Comparison of ENCODE assay signal across 16 cellular contexts in the genomic region with DNA sequence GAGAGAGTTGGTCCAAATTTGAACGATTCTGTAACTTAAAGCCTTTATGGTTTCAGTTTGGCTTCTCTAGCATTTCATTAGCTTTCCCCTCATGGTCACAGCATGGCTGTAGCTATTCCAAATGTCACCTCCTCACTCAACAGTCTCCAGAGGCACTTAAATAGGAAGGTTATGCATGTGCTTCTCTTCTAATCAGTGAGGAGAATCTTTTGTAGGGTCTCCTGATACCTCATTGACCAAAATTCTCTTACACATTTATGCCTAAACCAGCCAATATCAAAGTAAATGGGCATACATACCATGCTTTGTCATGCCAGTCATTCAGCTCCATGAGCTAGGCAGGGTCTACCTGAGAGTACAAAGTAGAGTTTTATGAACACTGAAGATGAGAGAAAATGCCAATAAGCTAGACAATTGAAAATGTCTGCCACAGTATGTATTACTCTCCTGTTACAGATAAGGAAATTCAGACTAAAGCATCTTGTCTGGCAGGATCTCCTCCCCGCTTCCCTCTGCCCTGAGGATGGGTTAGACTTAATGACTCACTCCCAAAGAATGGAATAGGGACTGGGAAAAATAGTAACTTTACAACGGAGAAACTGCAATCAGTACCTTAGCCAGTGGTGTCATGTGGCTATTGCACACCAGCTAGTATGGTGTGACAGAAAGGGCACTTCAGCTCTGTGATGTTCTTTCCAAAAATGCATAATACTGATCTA. TPM values are rescaled to one million over a fixed set of nuclear protein-coding genes. Genes with fewer than 3 reads are reported as not detected.
DNase-seq lines count a peak whose midpoint lies in the region; ATAC-seq, FAIRE-seq and TF ChIP-seq lines count a peak whose summit lies in the region.
"Had no signal": no experiment of that assay in that cellular context is flagged by ENCODE, and none has a peak within 500 bp of the region (broad histone marks: within the 10 kb centered on the region; RNA-seq: fewer than 3 reads in every experiment).

No MANE protein-coding gene starts in this region.

- CTCF ChIA-PET in SK-N-SH (lab: Yijun Ruan, JAX): interaction anchor here (1.2 kb wide), 1 partner anchor 11 kb away, joined by 3 read pairs; no protein-coding TSS in a partner anchor

- no peaks in the 10 kb centered on the region for H3F3A ChIP-seq in SK-N-SH (replicated peaks; ENCODE audit: insufficient read depth)

- ATAC-seq in SK-N-SH treated with all-trans-retinoic acid at 6 μM for 48 hours (no peak; the same call in 1 of the 3 replicates), sciatic nerve (no peak)
- ATAC-seq: activated CD4-positive, CD25-positive, alpha-beta regulatory T cell treated with anti-CD3 and anti-CD28 coated beads, Interleukin-2, amount 50 U/mL, for 24 hours; activated T-helper 17 cell treated with anti-CD3 and anti-CD28 coated beads, Interleukin-2, amount 50 U/mL, for 72 hours had no signal

- peaks cover 27% of the 10 kb centered on the region; the same call in 1 of the 2 replicates for H3K27me3 ChIP-seq in SK-N-SH (ENCODE audit: insufficient read depth)
- H3K27me3 ChIP-seq in brain microvascular endothelial cell (replicated peaks): no peaks in the 10 kb centered on the region
- H3K27me3 ChIP-seq in kidney epithelial cell (ENCODE audit: control insufficient read depth, insufficient read depth, low read length): no peaks in the 10 kb centered on the region
- H3K27me3 ChIP-seq: sigmoid colon had no signal

- no peak overlapping the region for H3K27ac ChIP-seq in SK-N-SH (ENCODE audit: low read depth in 2 of 2, low read length in 1 of 2)
- H3K27ac ChIP-seq in brain microvascular endothelial cell: peak overlapping the region; percentile 81
- H3K27ac ChIP-seq: 22Rv1, sigmoid colon had no signal

- no peaks in the 10 kb centered on the region for H3K9me2 ChIP-seq in SK-N-SH

- intact Hi-C loops in sciatic nerve (cut with DNase I): no loop called here

- no peak overlapping the region for H3K9ac ChIP-seq in SK-N-SH

- TF ChIP-seq CTCF in SK-N-SH (IDR thresholded peaks at IDR 0.05): no peak
- no peak for TF ChIP-seq CTCF in brain microvascular endothelial cell (IDR thresholded peaks at IDR 0.05; ENCODE audit: low read depth, low read length, missing control alignments)
- TF ChIP-seq CTCF in kidney epithelial cell (IDR thresholded peaks at IDR 0.05; ENCODE audit: insufficient read depth, low read length, poor library complexity, severe bottlenecking): no peak

- no peak overlapping the region; the same call in 1 of the 2 replicates for H2AFZ ChIP-seq in SK-N-SH (ENCODE audit: low read depth)

- in situ Hi-C loops in brain microvascular endothelial cell (cut with HindIII; ENCODE audit: low pct_ligation_motif_present, low sequenced_read_pairs): no loop called here

- no peak for TF ChIP-seq EP300 in SK-N-SH (IDR thresholded peaks at IDR 0.05; ENCODE audit: borderline replicate concordance in 1 of 2, low read depth in 1 of 2, low read length in 1 of 2)

- POLR2A ChIA-PET in SK-N-SH (lab: Yijun Ruan, JAX): no interaction called here

- no peaks in the 10 kb centered on the region for H4K20me1 ChIP-seq in SK-N-SH (ENCODE audit: insufficient read depth)

- WGBS in SK-N-SH (ENCODE audit: low lambda C conversion rate): 2% methylated on average over 3 of the region's 3 CpGs

- H3K79me2 ChIP-seq in SK-N-SH (ENCODE audit: insufficient read depth): no peaks in the 10 kb centered on the region

- H3K36me3 ChIP-seq in SK-N-SH (replicated peaks in 1 of 2; ENCODE audit: control insufficient read depth in 1 of 2, insufficient read depth in 2 of 2, low read length in 1 of 2): no peaks in the 10 kb centered on the region
- H3K36me3 ChIP-seq in brain microvascular endothelial cell (replicated peaks): no peaks in the 10 kb centered on the region
- no peaks in the 10 kb centered on the region for H3K36me3 ChIP-seq in kidney epithelial cell (ENCODE audit: control insufficient read depth, insufficient read depth, low read length)
- H3K36me3 ChIP-seq: sigmoid colon had no signal

- peaks cover 0 to 7% of the 10 kb centered on the region in 2 experiments; a peak in 1 of 4 replicates for H3K4me1 ChIP-seq in SK-N-SH (ENCODE audit: control insufficient read depth in 1 of 2, insufficient read depth in 2 of 2, low read depth in 1 of 2, low read length in 1 of 2)
- H3K4me1 ChIP-seq: sigmoid colon had no signal

- H3K4me3 ChIP-seq in SK-N-SH (ENCODE audit: low read depth in 2 of 2, low read length in 1 of 2): no peak overlapping the region; a peak in 1 of 4 replicates
- H3K4me3 ChIP-seq in brain microvascular endothelial cell (ENCODE audit: low read depth, low read length): no peak overlapping the region
- H3K4me3 ChIP-seq in kidney epithelial cell (ENCODE audit: low read depth, low read length): no peak overlapping the region
- H3K4me3 ChIP-seq: sigmoid colon had no signal

- H3K4me2 ChIP-seq in SK-N-SH: no peak overlapping the region; the same call in 1 of the 2 replicates

- FAIRE-seq in frontal cortex (lab: Jason Lieb, UNC): no peak

- DNase-seq in SK-N-SH: no peak
- peak; percentile 73 for DNase-seq in brain microvascular endothelial cell
- peak; percentile 73 for DNase-seq in kidney epithelial cell (ENCODE audit: low read depth)
- DNase-seq in frontal cortex (ENCODE audit: low spot score in 2 of 2): no peak
- no peak for DNase-seq in sciatic nerve (ENCODE audit: low spot score)
- DNase-seq in C1 segment of cervical spinal cord (lab: John Stamatoyannopoulos, UW): no peak
- no peak for DNase-seq in NCI-H526 treated with DMSO at 0.1 percent for 48 hours (lab: John Stamatoyannopoulos, UW)
- DNase-seq: glutamatergic neuron, Kasumi-1, NCI-H2171 treated with DMSO at 0.1 percent for 48 hours, SHP77, sigmoid colon had no signal

- TF ChIP-seq RAD21 in SK-N-SH (IDR thresholded peaks at IDR 0.05; ENCODE audit: low read length): no peak

- H3K9me3 ChIP-seq in SK-N-SH: no peaks in the 10 kb centered on the region
- H3K9me3 ChIP-seq: sigmoid colon had no signal

TF ChIP-seq in SK-N-SH, 30 proteins besides CTCF, POLR2A, EP300 and RAD21:
- TF ChIP-seq, protein P1, sequence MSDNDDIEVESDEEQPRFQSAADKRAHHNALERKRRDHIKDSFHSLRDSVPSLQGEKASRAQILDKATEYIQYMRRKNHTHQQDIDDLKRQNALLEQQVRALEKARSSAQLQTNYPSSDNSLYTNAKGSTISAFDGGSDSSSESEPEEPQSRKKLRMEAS (IDR thresholded peaks at IDR 0.05; ENCODE audit: low read depth): no peak
- peak; percentile 34; the same call in 1 of the 2 replicates for TF ChIP-seq JUND (IDR thresholded peaks at IDR 0.05)
- no peak for TF ChIP-seq POLR2AphosphoS5 (IDR thresholded peaks at IDR 0.05; ENCODE audit: low read depth, low read length)
- TF ChIP-seq FOSL2 (IDR thresholded peaks at IDR 0.05; ENCODE audit: borderline replicate concordance, low read depth): peak; percentile 16; the same call in 1 of the 2 replicates

TF ChIP-seq in SK-N-SH treated with all-trans-retinoic acid at 6 μM for 48 hours, 23 proteins besides CTCF, POLR2A, EP300 and RAD21:
- no peak for TF ChIP-seq RARB (CRISPR knock-in tag; IDR thresholded peaks at IDR 0.05)

RNA-seq across cellular contexts. Expression of a gene that starts 15.4 kb away (rescaled TPM):
- polyA plus RNA-seq in SK-N-SH (2012; rRNA removed): not detected in 2 replicates
- under 0.01 TPM in 2 replicates for polyA plus RNA-seq in SK-N-SH (2012; cell fraction: cytosol; rRNA removed)
- polyA plus RNA-seq in SK-N-SH (2012; cell fraction: nucleus; rRNA removed): not detected in 2 replicates
- total RNA-seq in kidney epithelial cell (154 and 155 TPM in 2 replicates), frontal cortex (3.3 TPM), sciatic nerve (10.8 TPM)

Comparison
In these comparisons a context has a peak if more than half of its experiments do, and no peak if none do; other contexts are left out.
1. DNase-seq: peak in brain microvascular endothelial cell (single experiment) and kidney epithelial cell (single experiment); none in SK-N-SH (single experiment), frontal cortex (0 of 2), sciatic nerve (single experiment), C1 segment of cervical spinal cord (0 of 14) and NCI-H526 treated with DMSO at 0.1 percent for 48 hours (single experiment).
2. RNA of a gene that starts 15.4 kb away (total RNA-seq): 154 to 155 TPM in kidney epithelial cell; 10.8 TPM in sciatic nerve (single experiment) and 3.3 TPM in frontal cortex (single experiment); every median in the first group is over 10 times any median in the second.